Comparison of ENCODE assay signal across 9 cellular contexts in the genomic region with DNA sequence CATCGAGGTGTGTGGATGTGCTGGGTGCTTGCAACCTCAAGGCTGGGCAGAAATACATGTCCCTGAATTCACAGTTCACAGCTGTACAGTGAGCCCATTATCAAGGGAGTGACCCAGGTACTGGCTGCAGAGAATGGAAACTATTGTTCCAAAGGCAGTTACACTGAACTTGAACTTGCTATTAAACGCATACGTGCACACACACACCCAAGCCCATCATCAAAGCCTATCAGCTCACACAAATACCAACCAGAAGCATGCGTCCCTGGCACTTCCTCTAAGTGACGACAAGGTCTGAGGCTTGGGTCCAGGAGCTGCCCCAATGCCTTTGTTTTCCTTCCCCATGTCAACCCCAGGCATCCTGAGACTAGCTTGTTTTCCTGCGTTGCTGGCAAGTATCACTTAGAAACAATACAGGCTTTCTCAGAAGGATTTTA.
DNase-seq lines count a peak whose midpoint lies in the region; ATAC-seq, FAIRE-seq and TF ChIP-seq lines count a peak whose summit lies in the region.
"Had no signal": no experiment of that assay in that cellular context is flagged by ENCODE, and none has a peak within 500 bp of the region (broad histone marks: within the 10 kb centered on the region; RNA-seq: fewer than 3 reads in every experiment).

No MANE protein-coding gene starts in this region.

- intact Hi-C loops in Right ventricle myocardium inferior (cut with DNase I): loop anchor here (1.0 to 2.0 kb wide), 3 partner anchors 41 to 152 kb away; no protein-coding TSS in a partner anchor

- H3K9me3 ChIP-seq in RWPE2 (ENCODE audit: severe bottlenecking): no peaks in the 10 kb centered on the region
- no peaks in the 10 kb centered on the region for H3K9me3 ChIP-seq in MG63

- H3K9me3 Mint-ChIP-seq in progenitor cell of endocrine pancreas (ENCODE audit: low read depth): no peaks in the 10 kb centered on the region

- DNase-seq in GM18507 (ENCODE audit: extremely low spot score, insufficient read length, low read depth) (no peak), RWPE2 (ENCODE audit: low spot score) (no peak), Right ventricle myocardium inferior (ENCODE audit: missing footprints) (no peak), progenitor cell of endocrine pancreas (ENCODE audit: low spot score, unreplicated experiment) (no peak), NCI-H345 treated with DMSO at 0.1 percent for 48 hours (lab: John Stamatoyannopoulos, UW; ENCODE audit: unreplicated experiment) (no peak), MG63 (no peak), mesenteric fat pad (ENCODE audit: low spot score) (no peak)
- DNase-seq: NCI-H524 had no signal

- ATAC-seq in RWPE2 (ENCODE audit: low read depth) (no peak), Right ventricle myocardium inferior (peak; percentile 78), GM19452 (IDR thresholded peaks at IDR 0.05; ENCODE audit: unreplicated experiment) (no peak)

- H3K27me3 ChIP-seq in RWPE2 (ENCODE audit: insufficient read depth, poor library complexity, severe bottlenecking) (no peaks in the 10 kb centered on the region), MG63 (no peaks in the 10 kb centered on the region)

- H3K4me3 Mint-ChIP-seq in progenitor cell of endocrine pancreas (ENCODE audit: low read depth): no peak overlapping the region

- H3K36me3 ChIP-seq in RWPE2 (ENCODE audit: low read depth) (peaks cover 24% of the 10 kb centered on the region; the same call in 1 of the 2 replicates), MG63 (no peaks in the 10 kb centered on the region)

- peak overlapping the region; percentile 94 for H3K27ac ChIP-seq in RWPE2 (ENCODE audit: poor library complexity, severe bottlenecking)

- FAIRE-seq in GM18507 (lab: Jason Lieb, UNC): peak; percentile 66

- peaks cover 43% of the 10 kb centered on the region for H3K4me1 Mint-ChIP-seq in progenitor cell of endocrine pancreas (ENCODE audit: low read depth)

- H3K4me1 ChIP-seq in RWPE2 (ENCODE audit: insufficient read depth, poor library complexity, severe bottlenecking): peaks cover 25% of the 10 kb centered on the region

- H3K27me3 Mint-ChIP-seq in progenitor cell of endocrine pancreas: no peaks in the 10 kb centered on the region

- no peak overlapping the region for H3K4me3 ChIP-seq in RWPE2 (ENCODE audit: severe bottlenecking)
- H3K4me3 ChIP-seq in MG63: no peak overlapping the region

- H3K27ac Mint-ChIP-seq in progenitor cell of endocrine pancreas: peak overlapping the region; percentile 57

- H3K36me3 Mint-ChIP-seq in progenitor cell of endocrine pancreas (ENCODE audit: insufficient read depth): peaks cover 17% of the 10 kb centered on the region

- TF ChIP-seq CTCF in RWPE2 (IDR thresholded peaks at IDR 0.05; ENCODE audit: poor library complexity, severe bottlenecking): no peak
- TF ChIP-seq CTCF in progenitor cell of endocrine pancreas (IDR thresholded peaks at IDR 0.05; ENCODE audit: unreplicated experiment): no peak
